Comparison of ENCODE assay signal across 17 cellular contexts in genomic region chrX:12906392-12906791, GRCh38. TPM values are rescaled to one million over a fixed set of nuclear protein-coding genes. Genes with fewer than 3 reads are reported as not detected.
DNase-seq lines count a peak whose midpoint lies in the region; ATAC-seq and TF ChIP-seq lines count a peak whose summit lies in the region.
"Had no signal": no experiment of that assay in that cellular context is flagged by ENCODE, and none has a peak within 500 bp of the region (broad histone marks: within the 10 kb centered on the region; RNA-seq: fewer than 3 reads in every experiment).

TSS of gene TLR8 (plus strand) at chrX:12906620. CDS start at chrX:12906707, 87 bp downstream.

- H3K27me3 ChIP-seq in mammary epithelial cell (ENCODE audit: insufficient read depth, low read length) (no peaks in the 10 kb centered on the region), psoas muscle (ENCODE audit: insufficient read depth in 3 of 3, low read length in 2 of 3) (peaks cover 0 to under 1% (median 0%) of the 10 kb centered on the region in 3 donors)

- DNase-seq in CD14-positive monocyte (ENCODE audit: low spot score) (no peak), MV-4-11 (lab: John Stamatoyannopoulos, UW) (peak; percentile 64), SKM-1 (lab: John Stamatoyannopoulos, UW; ENCODE audit: unreplicated experiment) (peak; percentile 41), medulla oblongata (ENCODE audit: extremely low spot score) (peak; percentile 12), mammary epithelial cell (no peak), psoas muscle (no peak), GM19240 (ENCODE audit: insufficient read length, low spot score) (no peak)
- no peak for DNase-seq in activated CD4-positive, alpha-beta T cell treated with anti-CD3 and anti-CD28 coated beads for 4 hours
- DNase-seq: Calu3; CD4-positive, alpha-beta T cell; H7; NCI-H1092; NCI-H345; NCI-H526 treated with DMSO at 0.1 percent for 48 hours had no signal

- ATAC-seq in psoas muscle = no peak
- ATAC-seq: A549 had no signal

- intact Hi-C loops in CD14-positive monocyte (cut with micrococcal nuclease) = no loop called here
- intact Hi-C loops in mammary epithelial cell (cut with micrococcal nuclease) = no loop called here
- intact Hi-C loops in psoas muscle (cut with DNase I) = no loop called here

- BruUV-seq in mammary epithelial cell (replicated peaks; lab: Mats Ljungman, UMichigan) = no TSS peak

- peaks cover 0 to 55% (median 0%) of the 10 kb centered on the region in 3 donors for H3K27me3 Mint-ChIP-seq in CD14-positive monocyte (ENCODE audit: low read depth in 3 of 3)
- H3K27me3 Mint-ChIP-seq: CD4-positive, alpha-beta T cell had no signal

- no peak within 1 kb of the TSS for H3K4me2 ChIP-seq in mammary epithelial cell (ENCODE audit: insufficient read depth, low read depth, low read length)
- H3K4me2 ChIP-seq: A549 had no signal

- H3K4me1 ChIP-seq in mammary epithelial cell (ENCODE audit: insufficient read depth, low read length) = peaks cover 3% of the 10 kb centered on the region
- H3K4me1 ChIP-seq in psoas muscle = no peaks in the 10 kb centered on the region
- H3K4me1 ChIP-seq: A549 had no signal

- dilution Hi-C loops in mammary epithelial cell (cut with HindIII; ENCODE audit: low sequenced_read_pairs) = no loop called here

- in situ Hi-C loops in mammary epithelial cell (cut with MboI; ENCODE audit: low sequenced_read_pairs in 2 of 2) = no loop called here

- H3K79me2 ChIP-seq in mammary epithelial cell (ENCODE audit: insufficient read depth, low read length) = no peaks in the 10 kb centered on the region

- H3K36me3 ChIP-seq in mammary epithelial cell (ENCODE audit: insufficient read depth, low read length) (no peaks in the 10 kb centered on the region), psoas muscle (ENCODE audit: insufficient read depth in 1 of 2, low read depth in 1 of 2) (no peaks in the 10 kb centered on the region)

- no peak within 1 kb of the TSS for H3K4me3 ChIP-seq in mammary epithelial cell (replicated peaks in 1 of 3; ENCODE audit: insufficient read depth in 1 of 3, low read depth in 2 of 3, low read length in 3 of 3)
- H3K4me3 ChIP-seq in psoas muscle = no peak within 1 kb of the TSS
- H3K4me3 ChIP-seq: A549 had no signal

- H4K20me1 ChIP-seq in mammary epithelial cell (ENCODE audit: insufficient read depth, low read length) = no peaks in the 10 kb centered on the region

- H3K27ac ChIP-seq in mammary epithelial cell (ENCODE audit: insufficient read depth, low read depth, low read length) (no peak within 1 kb of the TSS), psoas muscle (no peak within 1 kb of the TSS)
- H3K27ac ChIP-seq: A549 had no signal

- peaks cover 0 to 3% (median 0%) of the 10 kb centered on the region in 7 donors for H3K9me3 Mint-ChIP-seq in CD14-positive monocyte
- H3K9me3 Mint-ChIP-seq: CD4-positive, alpha-beta T cell had no signal

- no peak within 1 kb of the TSS for H3K9ac ChIP-seq in mammary epithelial cell (ENCODE audit: insufficient read depth, low read length)

- H3K36me3 Mint-ChIP-seq in CD14-positive monocyte = peaks cover 9 to 14% of the 10 kb centered on the region in 2 donors

- TF ChIP-seq CTCF in CD14-positive monocyte (IDR thresholded peaks at IDR 0.05) (no peak), mammary epithelial cell (conservative IDR thresholded peaks at IDR 0.05 in 1 of 2, IDR thresholded peaks at IDR 0.05 in 1 of 2; ENCODE audit: extremely low read depth in 1 of 2, insufficient read depth in 1 of 2, low read depth in 1 of 2, low read length in 2 of 2) (no peak), psoas muscle (IDR thresholded peaks at IDR 0.05) (no peak)

- H3K4me3 Mint-ChIP-seq in CD14-positive monocyte = peak within 1 kb of the TSS; percentile 73 to 88
- H3K4me3 Mint-ChIP-seq: CD4-positive, alpha-beta T cell had no signal

- H3K4me1 Mint-ChIP-seq in CD14-positive monocyte = peaks cover 69% of the 10 kb centered on the region

- H3K27ac Mint-ChIP-seq in CD14-positive monocyte = peak within 1 kb of the TSS; percentile 82 to 95 (median 90)
- H3K27ac Mint-ChIP-seq: CD4-positive, alpha-beta T cell had no signal

- CTCF ChIA-PET in mammary epithelial cell (lab: Charles Lee; ENCODE audit: low non-redundant PET) = no interaction called here

- WGBS in mammary epithelial cell (ENCODE audit: low coverage, missing lambda C conversion rate) = 83% methylated on average over 7 of the region's 7 CpGs
- 71 to 87% (median 85%) methylated on average over 7 of the region's 7 CpGs for WGBS in psoas muscle, 3 donors

- no peaks in the 10 kb centered on the region for H3K9me3 ChIP-seq in mammary epithelial cell (replicated peaks; ENCODE audit: insufficient read depth, low read length)
- no peaks in the 10 kb centered on the region for H3K9me3 ChIP-seq in psoas muscle
- H3K9me3 ChIP-seq: A549 had no signal

- no peak within 1 kb of the TSS for H2AFZ ChIP-seq in mammary epithelial cell (ENCODE audit: low read depth, low read length)

RNA-seq across cellular contexts. Expression of gene TLR8, which starts in this region (rescaled TPM):
- 10 to 100 TPM; 48.5 to 61.9 TPM for polyA plus RNA-seq in CD14-positive monocyte
- not detected for total RNA-seq in mammary epithelial cell
- polyA plus RNA-seq in mammary epithelial cell = not detected
- polyA minus RNA-seq in mammary epithelial cell = not detected
- total RNA-seq in psoas muscle = under 1 TPM; 0.36 to 0.57 (median 0.48) TPM
- under 1 TPM; 0.06 to 0.10 (median 0.09) TPM for polyA plus RNA-seq in psoas muscle
- total RNA-seq: Calu3, H7, RPMI7951, SK-MEL-5 had no signal
- polyA plus RNA-seq: A549 had no signal

Comparison
In these comparisons a context has a peak if more than half of its experiments do, and no peak if none do; other contexts are left out.
1. RNA of gene TLR8 (polyA plus RNA-seq): 48.5 to 61.9 TPM in CD14-positive monocyte; 0.06 to 0.10 TPM in psoas muscle and not detected in mammary epithelial cell (single experiment); every median in the first group is over 10 times any median in the second.
2. DNase-seq: peak in MV-4-11 (single experiment), SKM-1 (single experiment) and medulla oblongata (single experiment); none in CD14-positive monocyte (single experiment), mammary epithelial cell (single experiment), activated CD4-positive, alpha-beta T cell treated with anti-CD3 and anti-CD28 coated beads for 4 hours (0 of 2), psoas muscle (0 of 2) and GM19240 (single experiment).